21 cellular contexts compared by ENCODE assay signal in genomic region chr11:64089915-64090810, GRCh38. TPM values are rescaled to one million over a fixed set of nuclear protein-coding genes. Genes with fewer than 3 reads are reported as not detected.
A peak's percentile ranks its signal among the peaks of the same experiment; 100 is the strongest.
DNase-seq lines count a peak whose midpoint lies in the region; ATAC-seq and TF ChIP-seq lines count a peak whose summit lies in the region.
"Had no signal": no experiment of that assay in that cellular context is flagged by ENCODE, and none has a peak within 500 bp of the region (broad histone marks: within the 10 kb centered on the region; RNA-seq: fewer than 3 reads in every experiment).

No MANE protein-coding gene starts in this region.

- H4K91ac ChIP-seq in mesenchymal stem cell (ENCODE audit: low read length): peak overlapping the region; percentile 48

- H3K4me1 ChIP-seq in A673 (ENCODE audit: insufficient read depth, low read length, poor library complexity, severe bottlenecking) (peaks cover 47% of the 10 kb centered on the region), mesenchymal stem cell (ENCODE audit: control insufficient read depth, insufficient read depth, low read depth, low read length) (peaks cover 50% of the 10 kb centered on the region), tibial nerve (peaks cover 0 to 99% (median 32%) of the 10 kb centered on the region in 4 donors)

- no peaks in the 10 kb centered on the region for H3K27me3 Mint-ChIP-seq in T-cell
- H3K27me3 Mint-ChIP-seq: activated CD4-positive, alpha-beta memory T cell treated with anti-CD3 and anti-CD28 coated beads for 36 hours; activated naive CD8-positive, alpha-beta T cell treated with anti-CD3 and anti-CD28 coated beads, Interleukin-2, amount 10 ng/mL, durations not matched to agents 7 days and 5 days; CD4-positive, alpha-beta memory T cell; stimulated activated naive CD8-positive, alpha-beta T cell treated with anti-CD3 and anti-CD28 coated beads, Interleukin-15, Interleukin-2, amounts not matched to agents 100 ng/mL and 50 ng/mL, for 24 hours had no signal

- no peaks in the 10 kb centered on the region for H3K79me1 ChIP-seq in mesenchymal stem cell (replicated peaks; ENCODE audit: low read length, poor library complexity, severe bottlenecking)

- peak overlapping the region; percentile 66 for H4K8ac ChIP-seq in mesenchymal stem cell (ENCODE audit: low read length)

- DNase-seq in A673 (ENCODE audit: low spot score) (no peak), mesenchymal stem cell (peak; percentile 71), T-cell (no peak), G401 (ENCODE audit: low spot score) (no peak), tibial nerve (ENCODE audit: low spot score in 2 of 2) (no peak)
- DNase-seq: activated CD4-positive, alpha-beta memory T cell treated with anti-CD3 and anti-CD28 coated beads for 36 hours; activated naive CD8-positive, alpha-beta T cell treated with anti-CD3 and anti-CD28 coated beads, Interleukin-2, amount 10 ng/mL, durations not matched to agents 7 days and 5 days; activated T-cell treated with anti-CD3 and anti-CD28 coated beads, Interleukin-2, amount 50 U/mL, for 4 hours; CD4-positive, alpha-beta memory T cell; effector memory CD4-positive, alpha-beta T cell; NCI-H1105 treated with DMSO at 0.1 percent for 48 hours; NCI-H2171; NCI-H82 had no signal

- no peaks in the 10 kb centered on the region for H3K36me3 Mint-ChIP-seq in T-cell
- H3K36me3 Mint-ChIP-seq: activated CD4-positive, alpha-beta memory T cell treated with anti-CD3 and anti-CD28 coated beads for 36 hours; activated naive CD8-positive, alpha-beta T cell treated with anti-CD3 and anti-CD28 coated beads, Interleukin-2, amount 10 ng/mL, durations not matched to agents 7 days and 5 days; CD4-positive, alpha-beta memory T cell had no signal

- no peak overlapping the region for H3K4me3 Mint-ChIP-seq in T-cell
- H3K4me3 Mint-ChIP-seq: activated naive CD8-positive, alpha-beta T cell treated with anti-CD3 and anti-CD28 coated beads, Interleukin-2, amount 10 ng/mL, durations not matched to agents 7 days and 5 days; activated T-cell treated with anti-CD3 and anti-CD28 coated beads, Interleukin-2, amount 50 U/mL, for 4 hours; CD4-positive, alpha-beta memory T cell; stimulated activated naive CD8-positive, alpha-beta T cell treated with anti-CD3 and anti-CD28 coated beads, Interleukin-15, Interleukin-2, amounts not matched to agents 100 ng/mL and 50 ng/mL, for 24 hours had no signal

- H3K14ac ChIP-seq in mesenchymal stem cell (ENCODE audit: low read length in 2 of 2): peak overlapping the region in 1 of 2 experiments; percentile 13

- no peak overlapping the region for H3K27ac Mint-ChIP-seq in T-cell
- H3K27ac Mint-ChIP-seq: activated CD4-positive, alpha-beta memory T cell treated with anti-CD3 and anti-CD28 coated beads for 36 hours; activated naive CD8-positive, alpha-beta T cell treated with anti-CD3 and anti-CD28 coated beads, Interleukin-2, amount 10 ng/mL, durations not matched to agents 7 days and 5 days; stimulated activated naive CD8-positive, alpha-beta T cell treated with anti-CD3 and anti-CD28 coated beads, Interleukin-15, Interleukin-2, amounts not matched to agents 100 ng/mL and 50 ng/mL, for 24 hours had no signal

- ATAC-seq in T-cell (replicated peaks in 1 of 4) (no peak), HG03520 (IDR thresholded peaks at IDR 0.05; ENCODE audit: unreplicated experiment) (no peak)
- ATAC-seq: activated T-cell treated with anti-CD3 and anti-CD28 coated beads, Interleukin-2, amount 50 U/mL, for 4 hours had no signal

- no peak overlapping the region for H3K4me2 ChIP-seq in mesenchymal stem cell (ENCODE audit: low read length, poor library complexity, severe bottlenecking)

- no TSS peak for BruUV-seq in A673 (replicated peaks; lab: Mats Ljungman, UMichigan)

- no peaks in the 10 kb centered on the region for H3K9me3 ChIP-seq in A673 (ENCODE audit: low read depth, low read length, poor library complexity, severe bottlenecking)
- H3K9me3 ChIP-seq in KOPT-K1 (ENCODE audit: insufficient read depth, low read length, poor library complexity, severe bottlenecking): no peaks in the 10 kb centered on the region
- H3K9me3 ChIP-seq in mesenchymal stem cell (ENCODE audit: control insufficient read depth, low read length): no peaks in the 10 kb centered on the region
- H3K9me3 ChIP-seq in tibial nerve: no peaks in the 10 kb centered on the region
- H3K9me3 ChIP-seq: heart right ventricle had no signal

- H3K4ac ChIP-seq in mesenchymal stem cell (ENCODE audit: low read depth in 1 of 2, low read length in 2 of 2): no peak overlapping the region

- no peaks in the 10 kb centered on the region for H3K9me3 Mint-ChIP-seq in T-cell
- H3K9me3 Mint-ChIP-seq: activated CD4-positive, alpha-beta memory T cell treated with anti-CD3 and anti-CD28 coated beads for 36 hours; activated naive CD8-positive, alpha-beta T cell treated with anti-CD3 and anti-CD28 coated beads, Interleukin-2, amount 10 ng/mL, durations not matched to agents 7 days and 5 days; activated T-cell treated with anti-CD3 and anti-CD28 coated beads, Interleukin-2, amount 50 U/mL, for 4 hours; CD4-positive, alpha-beta memory T cell; stimulated activated naive CD8-positive, alpha-beta T cell treated with anti-CD3 and anti-CD28 coated beads, Interleukin-15, Interleukin-2, amounts not matched to agents 100 ng/mL and 50 ng/mL, for 24 hours had no signal

- TF ChIP-seq EP300 in tibial nerve (IDR thresholded peaks at IDR 0.05): peak in 1 of 2 donors; percentile 9

- peak overlapping the region in 1 of 2 experiments; percentile 18 for H2BK12ac ChIP-seq in mesenchymal stem cell (ENCODE audit: low read length in 2 of 2)

- 72% methylated on average over 26 of the region's 28 CpGs for WGBS in mesenchymal stem cell
- 72 to 73% methylated on average over 25 of the region's 28 CpGs for WGBS in tibial nerve, 2 donors

- in situ Hi-C loops in G401 (cut with HindIII; ENCODE audit: low sequenced_read_pairs): no loop called here

- H3K36me3 ChIP-seq in A673 (ENCODE audit: insufficient read depth, low read length, poor library complexity, severe bottlenecking) (no peaks in the 10 kb centered on the region), KOPT-K1 (ENCODE audit: insufficient read depth, low read length) (no peaks in the 10 kb centered on the region), mesenchymal stem cell (ENCODE audit: control insufficient read depth in 1 of 2, insufficient read depth in 2 of 2, low read depth in 1 of 2, low read length in 2 of 2) (no peaks in the 10 kb centered on the region), tibial nerve (no peaks in the 10 kb centered on the region)
- H3K36me3 ChIP-seq: cardiac muscle cell, heart right ventricle had no signal

- H3K27me3 ChIP-seq in A673 (replicated peaks; ENCODE audit: insufficient read depth, low read depth, low read length, poor library complexity) (no peaks in the 10 kb centered on the region), mesenchymal stem cell (ENCODE audit: control insufficient read depth in 1 of 2, insufficient read depth in 1 of 2, low read length in 2 of 2) (peaks cover 0 to 4% of the 10 kb centered on the region in 2 experiments), tibial nerve (no peaks in the 10 kb centered on the region)
- H3K27me3 ChIP-seq: cardiac muscle cell, heart right ventricle had no signal

- POLR2A ChIA-PET in A673 (lab: Charles Lee; ENCODE audit: low non-redundant PET) (no interaction called here), T-cell (lab: Charles Lee) (no interaction called here)

- no peak for TF ChIP-seq POLR2A in tibial nerve (IDR thresholded peaks at IDR 0.05)

- H3K27ac ChIP-seq in A673 (ENCODE audit: low read depth, low read length, poor library complexity, severe bottlenecking) (peak overlapping the region; percentile 88), KOPT-K1 (ENCODE audit: low read depth, low read length, poor library complexity, severe bottlenecking) (peak overlapping the region; percentile 48), VCaP (peak overlapping the region; percentile 96; the same call in 1 of the 2 replicates), mesenchymal stem cell (ENCODE audit: low read length, poor library complexity, severe bottlenecking) (no peak overlapping the region), tibial nerve (peak overlapping the region in 2 of 4 donors; percentile 71 to 83)
- H3K27ac ChIP-seq: cardiac muscle cell, heart right ventricle had no signal

- no peak overlapping the region for H3K9ac ChIP-seq in mesenchymal stem cell (ENCODE audit: low read length)

- H3K4me1 Mint-ChIP-seq in T-cell: no peaks in the 10 kb centered on the region

- no peak for TF ChIP-seq CTCF in A673 (conservative IDR thresholded peaks at IDR 0.05; ENCODE audit: low read depth, low read length)
- no peak for TF ChIP-seq CTCF in VCaP (conservative IDR thresholded peaks at IDR 0.05)
- no peak for TF ChIP-seq CTCF in tibial nerve (IDR thresholded peaks at IDR 0.05)

- no peak overlapping the region for H2BK5ac ChIP-seq in mesenchymal stem cell (ENCODE audit: low read depth, low read length, poor library complexity, severe bottlenecking)

- H2AFZ ChIP-seq in mesenchymal stem cell (ENCODE audit: low read depth, low read length): no peak overlapping the region

- CTCF ChIA-PET in A673 (lab: Charles Lee): interaction anchor here (0.7 kb wide), 1 partner anchor 352 kb away, joined by 6 read pairs; no protein-coding TSS in a partner anchor
- CTCF ChIA-PET in T-cell (lab: Charles Lee): no interaction called here

- H2AK5ac ChIP-seq in mesenchymal stem cell (ENCODE audit: low read length, severe bottlenecking): no peak overlapping the region

- H3K4me3 ChIP-seq in A673 (ENCODE audit: low read depth, low read length, poor library complexity, severe bottlenecking) (no peak overlapping the region), mesenchymal stem cell (ENCODE audit: insufficient read depth in 1 of 2, low read depth in 1 of 2, low read length in 2 of 2) (no peak overlapping the region), tibial nerve (no peak overlapping the region)
- H3K4me3 ChIP-seq: cardiac muscle cell, heart right ventricle had no signal

- peak overlapping the region in 1 of 2 experiments; percentile 24 for H3K18ac ChIP-seq in mesenchymal stem cell (ENCODE audit: low read depth in 1 of 2, low read length in 2 of 2)

- intact Hi-C loops in A673 (cut with micrococcal nuclease; ENCODE audit: unreplicated experiment): no loop called here

- peak overlapping the region; percentile 21 for H2BK120ac ChIP-seq in mesenchymal stem cell (ENCODE audit: low read depth, low read length)

- H3K23ac ChIP-seq in mesenchymal stem cell (ENCODE audit: low read length in 2 of 2): no peak overlapping the region

- peak overlapping the region; percentile 80 for H2BK15ac ChIP-seq in mesenchymal stem cell (ENCODE audit: low read depth, poor library complexity, severe bottlenecking)

RNA-seq across cellular contexts. Expression of gene FLRT1, which starts 54.4 kb away (rescaled TPM):
- total RNA-seq in A673 (2021) (0.45 and 1.9 TPM in 2 replicates), T-cell (not detected), tibial nerve (1 to 10 TPM in 1 of 4 donors, under 1 TPM in 3; 0.39 to 2.1 (median 0.52) TPM)
- 0.11 TPM for polyA plus RNA-seq in mesenchymal stem cell (2013, experiment 1 of 2)
- polyA plus RNA-seq in mesenchymal stem cell (2013, experiment 2 of 2): 0.10 TPM
- not detected in 2 replicates for total RNA-seq in G401 (2014; rRNA removed; shearing (Covaris generic))
- total RNA-seq: activated naive CD8-positive, alpha-beta T cell treated with anti-CD3 and anti-CD28 coated beads, Interleukin-2, amount 10 ng/mL, durations not matched to agents 7 days and 5 days; activated T-cell treated with anti-CD3 and anti-CD28 coated beads, Interleukin-2, amount 50 U/mL, for 4 hours; CD4-positive, alpha-beta memory T cell; Daoy; mesenteric fat pad had no signal
- polyA plus RNA-seq: CD4-positive, alpha-beta memory T cell had no signal
